24 cellular contexts compared by ENCODE assay signal in the genomic region with DNA sequence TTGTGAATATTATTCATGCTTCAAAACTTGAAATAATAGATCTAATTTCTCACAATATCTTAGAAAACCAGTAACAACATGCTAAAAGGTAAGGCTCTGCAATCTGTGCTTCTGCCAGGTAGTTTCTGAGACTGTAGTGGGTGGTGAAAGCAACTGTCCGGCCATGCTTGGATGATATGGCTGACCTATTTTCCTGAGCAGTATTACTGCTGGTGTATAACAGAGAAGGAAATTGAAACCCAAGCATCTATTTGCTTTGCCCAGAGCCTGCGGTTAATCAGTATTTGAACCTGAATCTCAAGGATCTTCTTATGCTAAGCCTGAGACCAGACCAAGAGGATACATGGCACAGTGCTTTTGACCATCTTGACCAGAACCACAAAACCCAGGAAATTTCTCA.
"Had no signal": no experiment of that assay in that cellular context is flagged by ENCODE, and none has a peak within 500 bp of the region (broad histone marks: within the 10 kb centered on the region; RNA-seq: fewer than 3 reads in every experiment).

No MANE protein-coding gene starts in this region.

- H3K36me3 Mint-ChIP-seq: naive thymus-derived CD4-positive, alpha-beta T cell; neural progenitor cell; stimulated activated naive B cell treated with anti-CD40 and anti-IgM and Interleukin-4, amounts not matched to agents 10 μg/mL and 1 μg/mL and 100 μg/mL, for 72 hours had no signal

- FAIRE-seq: endothelial cell of umbilical vein, kidney, small intestine had no signal

- H3K4me3 Mint-ChIP-seq: naive thymus-derived CD4-positive, alpha-beta T cell; nephron; neural progenitor cell; stimulated activated naive B cell treated with anti-CD40 and anti-IgM and Interleukin-4, amounts not matched to agents 10 μg/mL and 1 μg/mL and 100 μg/mL, for 72 hours; stimulated activated naive CD8-positive, alpha-beta T cell treated with anti-CD3 and anti-CD28 coated beads, Interleukin-15, Interleukin-2, amounts not matched to agents 100 ng/mL and 50 ng/mL, for 24 hours had no signal

- ATAC-seq: foreskin keratinocyte; gastroesophageal sphincter; heart left ventricle; left cardiac atrium; left lung; naive thymus-derived CD4-positive, alpha-beta T cell; right lobe of liver; stimulated activated naive B cell treated with anti-CD40 and anti-IgM and Interleukin-4, amounts not matched to agents 10 μg/mL and 1 μg/mL and 100 μg/mL, for 72 hours; upper lobe of right lung had no signal

- H3K9me3 Mint-ChIP-seq: neural progenitor cell had no signal

- H3K27me3 Mint-ChIP-seq: naive thymus-derived CD4-positive, alpha-beta T cell; progenitor cell of endocrine pancreas; stimulated activated naive B cell treated with anti-CD40 and anti-IgM and Interleukin-4, amounts not matched to agents 10 μg/mL and 1 μg/mL and 100 μg/mL, for 72 hours; stimulated activated naive CD8-positive, alpha-beta T cell treated with anti-CD3 and anti-CD28 coated beads, Interleukin-15, Interleukin-2, amounts not matched to agents 100 ng/mL and 50 ng/mL, for 24 hours had no signal

- DNase-seq: dermis blood vessel endothelial cell; effector memory CD4-positive, alpha-beta T cell; foreskin keratinocyte; heart left ventricle; kidney; left cardiac atrium; left lung; mesenchymal stem cell; midbrain; naive thymus-derived CD4-positive, alpha-beta T cell; right lobe of liver; small intestine; stimulated activated CD4-positive, alpha-beta T cell treated with anti-CD3 and anti-CD28 coated beads, Interleukin-15, amount 100 ng/mL, for 24 hours; stimulated activated CD4-positive, alpha-beta T cell treated with anti-CD3 and anti-CD28 coated beads, Interleukin-2, amount 100 ng/mL, for 48 hours; stimulated activated naive B cell treated with anti-CD40 and anti-IgM and Interleukin-4, amounts not matched to agents 10 μg/mL and 1 μg/mL and 100 μg/mL, for 72 hours; transverse colon; upper lobe of right lung; uterus had no signal

- H3K27ac Mint-ChIP-seq: naive thymus-derived CD4-positive, alpha-beta T cell; nephron; neural progenitor cell; progenitor cell of endocrine pancreas; stimulated activated naive B cell treated with anti-CD40 and anti-IgM and Interleukin-4, amounts not matched to agents 10 μg/mL and 1 μg/mL and 100 μg/mL, for 72 hours; stimulated activated naive CD8-positive, alpha-beta T cell treated with anti-CD3 and anti-CD28 coated beads, Interleukin-15, Interleukin-2, amounts not matched to agents 100 ng/mL and 50 ng/mL, for 24 hours had no signal

- H3K4me1 Mint-ChIP-seq: naive thymus-derived CD4-positive, alpha-beta T cell; stimulated activated naive B cell treated with anti-CD40 and anti-IgM and Interleukin-4, amounts not matched to agents 10 μg/mL and 1 μg/mL and 100 μg/mL, for 72 hours had no signal
